10 cellular contexts compared by ENCODE assay signal in the genomic region with DNA sequence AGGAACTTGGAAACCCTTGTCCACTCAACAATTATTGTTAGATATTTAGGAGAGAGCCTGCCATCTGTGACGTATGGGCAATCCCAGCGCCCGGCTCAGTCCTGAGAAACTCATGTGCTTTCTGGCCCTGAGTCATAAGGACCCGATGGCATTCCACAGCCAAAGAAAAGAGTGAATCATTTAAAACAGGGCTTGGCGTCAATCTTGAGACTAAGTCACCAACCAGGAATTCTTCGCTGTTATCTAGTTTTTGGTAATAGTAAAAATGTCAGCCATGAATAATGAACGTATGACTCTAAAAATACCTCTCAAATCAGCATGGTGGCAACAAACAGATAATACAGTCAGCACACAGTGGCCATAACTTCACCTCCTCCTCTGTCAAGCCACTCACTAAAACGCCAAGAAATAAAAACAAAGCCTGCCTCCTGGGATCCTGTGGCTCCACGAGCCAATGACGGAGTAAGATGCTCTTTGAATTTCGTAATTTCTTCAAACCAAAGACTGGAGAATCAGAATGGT.
DNase-seq lines count a peak whose midpoint lies in the region; ATAC-seq and TF ChIP-seq lines count a peak whose summit lies in the region.
"Had no signal": no experiment of that assay in that cellular context is flagged by ENCODE, and none has a peak within 500 bp of the region (broad histone marks: within the 10 kb centered on the region; RNA-seq: fewer than 3 reads in every experiment).

No MANE protein-coding gene starts in this region.

- no peaks in the 10 kb centered on the region for H3K36me3 ChIP-seq in Panc1 (ENCODE audit: control insufficient read depth, insufficient read depth, low read length)

- intact Hi-C loops in Panc1 (cut with micrococcal nuclease; ENCODE audit: unreplicated experiment) = no loop called here

- BruUV-seq in Panc1 (replicated peaks; lab: Mats Ljungman, UMichigan) = no TSS peak

- CTCF ChIA-PET in AG04450 (lab: Charles Lee) = no interaction called here
- CTCF ChIA-PET in Panc1 (lab: Charles Lee) = no interaction called here

- H3K4me3 ChIP-seq in AG04450 (ENCODE audit: low read depth, low read length) (0 out of 2 replicates have a peak overlapping the region, but pooled peaks have one; percentile 21), Panc1 (ENCODE audit: low read depth in 2 of 2, low read length in 2 of 2) (no peak overlapping the region)

- peak overlapping the region; percentile 90 for H3K27ac ChIP-seq in AG04450 (ENCODE audit: low read depth, low read length)
- H3K27ac ChIP-seq in Panc1 (ENCODE audit: low read length) = no peak overlapping the region

- H3K4me1 Mint-ChIP-seq in nephron progenitor cell = peaks cover 12% of the 10 kb centered on the region
- H3K4me1 Mint-ChIP-seq: CD4-positive, CD25-positive, alpha-beta regulatory T cell had no signal

- POLR2A ChIA-PET in AG04450 (lab: Yijun Ruan, JAX) (no interaction called here), Panc1 (lab: Charles Lee) (no interaction called here)

- H3K27me3 ChIP-seq in AG04450 (ENCODE audit: control insufficient read depth, insufficient read depth, low read length) (no peaks in the 10 kb centered on the region), Panc1 (ENCODE audit: control insufficient read depth, insufficient read depth, low read length) (no peaks in the 10 kb centered on the region)

- H3K9me3 ChIP-seq in AG04450 (ENCODE audit: control insufficient read depth, insufficient read depth, low read length) (peaks cover 8% of the 10 kb centered on the region; the same call in 1 of the 2 replicates), Panc1 (ENCODE audit: control insufficient read depth, insufficient read depth, low read depth, low read length) (no peaks in the 10 kb centered on the region)

- ATAC-seq in Panc1 = peak; percentile 94
- no peak for ATAC-seq in GM21529 (IDR thresholded peaks at IDR 0.05; ENCODE audit: unreplicated experiment)

- H3K27ac Mint-ChIP-seq in nephron progenitor cell = peak overlapping the region; percentile 25
- H3K27ac Mint-ChIP-seq: CD4-positive, CD25-positive, alpha-beta regulatory T cell had no signal

- in situ Hi-C loops in Panc1 (cut with HindIII; ENCODE audit: low pct_unique_long_range_greater_than_20kb, low sequenced_read_pairs) = no loop called here

- no peaks in the 10 kb centered on the region for H3K4me1 ChIP-seq in Panc1 (ENCODE audit: control insufficient read depth, insufficient read depth, low read length)

- no peak for TF ChIP-seq CTCF in AG04450 (IDR thresholded peaks at IDR 0.05; ENCODE audit: low read depth, low read length)
- TF ChIP-seq CTCF in Panc1 (IDR thresholded peaks at IDR 0.05) = no peak
- no peak for TF ChIP-seq CTCF in nephron progenitor cell (IDR thresholded peaks at IDR 0.05)

- peaks cover 13% of the 10 kb centered on the region for H3K9me3 Mint-ChIP-seq in nephron progenitor cell

- no peaks in the 10 kb centered on the region for H3K36me3 Mint-ChIP-seq in nephron progenitor cell (ENCODE audit: low read depth)

- no peak overlapping the region for H3K4me3 Mint-ChIP-seq in nephron progenitor cell
- H3K4me3 Mint-ChIP-seq: CD4-positive, CD25-positive, alpha-beta regulatory T cell had no signal

- no peaks in the 10 kb centered on the region for H3K27me3 Mint-ChIP-seq in nephron progenitor cell (ENCODE audit: low read depth, poor library complexity)
- H3K27me3 Mint-ChIP-seq: CD4-positive, CD25-positive, alpha-beta regulatory T cell had no signal

- DNase-seq in AG04450 (ENCODE audit: low read depth, low spot score) = peak; percentile 93
- DNase-seq in Panc1 (ENCODE audit: low read depth, low spot score) = peak; percentile 84
- DNase-seq in fibroblast of gingiva (ENCODE audit: low read depth) = peak; percentile 94
- no peak for DNase-seq in nephron progenitor cell
- DNase-seq in NOMO-1 (lab: John Stamatoyannopoulos, UW; ENCODE audit: unreplicated experiment in 2 of 2) = no peak
- DNase-seq in HuH-7.5 (ENCODE audit: low spot score) = no peak
- no peak for DNase-seq in MV-4-11 (lab: John Stamatoyannopoulos, UW)
- DNase-seq: CD4-positive, CD25-positive, alpha-beta regulatory T cell; erythroblast had no signal

Comparison
In these comparisons a context has a peak if more than half of its experiments do, and no peak if none do; other contexts are left out.
1. DNase-seq: peak in AG04450 (single experiment), Panc1 (single experiment) and fibroblast of gingiva (single experiment); none in nephron progenitor cell (single experiment), NOMO-1 (0 of 2), HuH-7.5 (single experiment) and MV-4-11 (single experiment).